9 cellular contexts compared by ENCODE assay signal in genomic region chr4:129362685-129363274, GRCh38.
DNase-seq lines count a peak whose midpoint lies in the region; ATAC-seq and TF ChIP-seq lines count a peak whose summit lies in the region.
"Had no signal": no experiment of that assay in that cellular context is flagged by ENCODE, and none has a peak within 500 bp of the region (broad histone marks: within the 10 kb centered on the region; RNA-seq: fewer than 3 reads in every experiment).

No MANE protein-coding gene starts in this region.

- H3K27ac Mint-ChIP-seq in osteocyte (ENCODE audit: unreplicated experiment) = no peak overlapping the region
- H3K27ac Mint-ChIP-seq: activated naive CD4-positive, alpha-beta T cell treated with anti-CD3 and anti-CD28 coated beads, Interleukin-2, amount 50 U/mL, for 72 hours had no signal

- peak; percentile 92 for TF ChIP-seq CTCF in osteocyte (IDR thresholded peaks at IDR 0.05)

- peaks cover 13% of the 10 kb centered on the region for H3K4me1 Mint-ChIP-seq in osteocyte (ENCODE audit: unreplicated experiment)

- peaks cover 14% of the 10 kb centered on the region for H3K27me3 Mint-ChIP-seq in osteocyte (ENCODE audit: unreplicated experiment)

- ATAC-seq in GM19463 (IDR thresholded peaks at IDR 0.05; ENCODE audit: unreplicated experiment) (peak; percentile 81), HG03565 (IDR thresholded peaks at IDR 0.05; ENCODE audit: unreplicated experiment) (peak; percentile 89)

- H3K4me3 Mint-ChIP-seq in osteocyte (ENCODE audit: unreplicated experiment) = no peak overlapping the region

- no peaks in the 10 kb centered on the region for H3K9me3 Mint-ChIP-seq in osteocyte (ENCODE audit: unreplicated experiment)
- H3K9me3 Mint-ChIP-seq: activated naive CD4-positive, alpha-beta T cell treated with anti-CD3 and anti-CD28 coated beads, Interleukin-2, amount 50 U/mL, for 72 hours had no signal

- peak; percentile 81 for DNase-seq in DMS153 treated with DMSO at 0.1 percent for 48 hours (lab: John Stamatoyannopoulos, UW; ENCODE audit: unreplicated experiment)
- DNase-seq in NCI-H748 treated with DMSO at 0.1 percent for 48 hours (lab: John Stamatoyannopoulos, UW) = peak; percentile 45
- DNase-seq in activated CD8-positive, alpha-beta memory T cell treated with anti-CD3 and anti-CD28 coated beads, Interleukin-2, amount 50 U/mL, for 24 hours (ENCODE audit: extremely low read depth) = peak; percentile 1
- peak; percentile 66 for DNase-seq in fibroblast of the conjunctiva (ENCODE audit: low read depth)
- DNase-seq in osteocyte (ENCODE audit: extremely low spot score, unreplicated experiment) = no peak
- DNase-seq in mesenteric fat pad (ENCODE audit: low spot score) = no peak

- H3K36me3 Mint-ChIP-seq in osteocyte (ENCODE audit: unreplicated experiment) = no peaks in the 10 kb centered on the region
- H3K36me3 Mint-ChIP-seq: activated naive CD4-positive, alpha-beta T cell treated with anti-CD3 and anti-CD28 coated beads, Interleukin-2, amount 50 U/mL, for 72 hours had no signal

Comparison
In these comparisons a context has a peak if more than half of its experiments do, and no peak if none do; other contexts are left out.
1. DNase-seq: peak in DMS153 treated with DMSO at 0.1 percent for 48 hours (single experiment), NCI-H748 treated with DMSO at 0.1 percent for 48 hours (single experiment), activated CD8-positive, alpha-beta memory T cell treated with anti-CD3 and anti-CD28 coated beads, Interleukin-2, amount 50 U/mL, for 24 hours (single experiment) and fibroblast of the conjunctiva (single experiment); none in osteocyte (single experiment) and mesenteric fat pad (single experiment).